1 cellular context compared by ENCODE assay signal in genomic region chr10:114243661-114244060, GRCh38.
TF ChIP-seq lines count a peak whose summit lies in the region.

No MANE protein-coding gene starts in this region.

TF ChIP-seq in H1, 55 proteins besides CTCF, POLR2A, EP300 and RAD21:
- TF ChIP-seq POU5F1 (IDR thresholded peaks at IDR 0.05; ENCODE audit: low read depth, low read length), result no peak
- TF ChIP-seq BACH1 (IDR thresholded peaks at IDR 0.05; ENCODE audit: low read length), result no peak
- no peak for TF ChIP-seq SP4 (IDR thresholded peaks at IDR 0.05; ENCODE audit: low read length)
- no peak for TF ChIP-seq TAF1 (IDR thresholded peaks at IDR 0.05; ENCODE audit: low read depth, low read length)
- no peak for TF ChIP-seq EGR1 (IDR thresholded peaks at IDR 0.05; ENCODE audit: borderline replicate concordance, low read depth, low read length)
- TF ChIP-seq NANOG (IDR thresholded peaks at IDR 0.05; ENCODE audit: insufficient read depth, low read depth, low read length, poor library complexity, severe bottlenecking), result no peak
- TF ChIP-seq RBBP5 (IDR thresholded peaks at IDR 0.05; ENCODE audit: borderline replicate concordance, low read depth, low read length), result no peak
- no peak for TF ChIP-seq MAFK (IDR thresholded peaks at IDR 0.05; ENCODE audit: low read depth, low read length)
- no peak for TF ChIP-seq RNF2 (IDR thresholded peaks at IDR 0.05; ENCODE audit: borderline replicate concordance, low read depth, low read length, missing control alignments, poor library complexity, severe bottlenecking)
